ENCODE assay signal across 18 cellular contexts in the genomic region with DNA sequence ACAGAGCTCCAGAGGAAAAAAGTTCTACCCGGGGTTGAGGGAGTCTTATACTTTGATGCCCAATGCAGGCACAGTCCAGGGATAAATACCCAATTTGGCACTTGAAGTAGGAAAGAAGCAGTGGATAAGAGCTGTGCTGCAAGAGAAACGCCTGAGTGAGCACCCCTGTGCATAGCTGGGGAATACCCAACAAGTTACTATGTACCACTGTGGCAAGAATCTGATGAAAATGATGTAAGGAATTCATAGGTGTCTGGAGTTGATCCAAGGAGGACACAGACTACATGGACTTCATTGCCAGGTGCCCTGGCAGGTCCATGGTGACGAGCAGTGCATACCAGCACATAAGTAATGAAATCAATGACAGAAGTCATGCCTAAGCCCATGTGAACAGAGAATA.
DNase-seq lines count a peak whose midpoint lies in the region; ATAC-seq and TF ChIP-seq lines count a peak whose summit lies in the region.
"Had no signal": no experiment of that assay in that cellular context is flagged by ENCODE, and none has a peak within 500 bp of the region (broad histone marks: within the 10 kb centered on the region; RNA-seq: fewer than 3 reads in every experiment).

No MANE protein-coding gene starts in this region.

- H2AFZ ChIP-seq in mammary epithelial cell (ENCODE audit: low read depth, low read length), result no peak overlapping the region
- H2AFZ ChIP-seq: GM23338 had no signal

- dilution Hi-C loops in mammary epithelial cell (cut with HindIII; ENCODE audit: low sequenced_read_pairs), result no loop called here

- in situ Hi-C loops in mammary epithelial cell (cut with MboI; ENCODE audit: low sequenced_read_pairs in 2 of 2), result no loop called here

- H3K36me3 ChIP-seq in mammary epithelial cell (ENCODE audit: insufficient read depth, low read length), result no peaks in the 10 kb centered on the region
- H3K36me3 ChIP-seq: BLaER1 had no signal

- H3K27me3 ChIP-seq in mammary epithelial cell (ENCODE audit: insufficient read depth, low read length), result peaks cover under 1% of the 10 kb centered on the region
- H3K27me3 ChIP-seq: BLaER1 had no signal

- H3K27me3 Mint-ChIP-seq in MCF 10A (ENCODE audit: insufficient read depth, unreplicated experiment), result no peaks in the 10 kb centered on the region
- H3K27me3 Mint-ChIP-seq: CD8-positive, alpha-beta memory T cell; IgD-negative memory B cell had no signal

- 65% methylated on average over 2 of the region's 3 CpGs for WGBS in mammary epithelial cell (ENCODE audit: low coverage, missing lambda C conversion rate)

- DNase-seq in mammary epithelial cell (peak; percentile 0), MCF 10A (ENCODE audit: unreplicated experiment) (no peak), choroid plexus epithelial cell (ENCODE audit: low read depth) (peak; percentile 4), kidney glomerular epithelial cell (lab: John Stamatoyannopoulos, UW) (peak; percentile 7), NCI-H2029 treated with DMSO at 0.1 percent for 48 hours (lab: John Stamatoyannopoulos, UW) (no peak), Right ventricle myocardium inferior (ENCODE audit: missing footprints) (no peak), NCI-H128 (lab: John Stamatoyannopoulos, UW; ENCODE audit: unreplicated experiment) (no peak)
- DNase-seq: AML-193; Caco-2; CD8-positive, alpha-beta memory T cell; DMS53; GF-D8; H9 had no signal

- H3K4me3 ChIP-seq in mammary epithelial cell (replicated peaks in 1 of 3; ENCODE audit: insufficient read depth in 1 of 3, low read depth in 2 of 3, low read length in 3 of 3) (no peak overlapping the region), choroid plexus epithelial cell (ENCODE audit: low read depth, low read length) (no peak overlapping the region)
- H3K4me3 ChIP-seq: BLaER1, GM23338 had no signal

- no peak overlapping the region for H3K4me2 ChIP-seq in mammary epithelial cell (ENCODE audit: insufficient read depth, low read depth, low read length)
- H3K4me2 ChIP-seq: BLaER1, GM23338 had no signal

- H3K9me3 ChIP-seq in mammary epithelial cell (replicated peaks; ENCODE audit: insufficient read depth, low read length), result no peaks in the 10 kb centered on the region
- H3K9me3 ChIP-seq: BLaER1, Caco-2 had no signal

- no peaks in the 10 kb centered on the region for H3K4me1 ChIP-seq in mammary epithelial cell (ENCODE audit: insufficient read depth, low read length)
- H3K4me1 ChIP-seq: BLaER1, Caco-2 had no signal

- BruUV-seq in mammary epithelial cell (replicated peaks; lab: Mats Ljungman, UMichigan) (no TSS peak), MCF 10A (replicated peaks; lab: Mats Ljungman, UMichigan) (no TSS peak)

- H3K9ac ChIP-seq in mammary epithelial cell (ENCODE audit: insufficient read depth, low read length), result no peak overlapping the region
- H3K9ac ChIP-seq: BLaER1 had no signal

- no peaks in the 10 kb centered on the region for H3K9me3 Mint-ChIP-seq in MCF 10A (ENCODE audit: unreplicated experiment)
- H3K9me3 Mint-ChIP-seq: GM23338, H9 had no signal

- H3K4me1 Mint-ChIP-seq in MCF 10A (ENCODE audit: insufficient read depth, unreplicated experiment), result no peaks in the 10 kb centered on the region
- H3K4me1 Mint-ChIP-seq: CD8-positive, alpha-beta memory T cell; IgD-negative memory B cell had no signal

- no peaks in the 10 kb centered on the region for H3K79me2 ChIP-seq in mammary epithelial cell (ENCODE audit: insufficient read depth, low read length)

- POLR2A ChIA-PET in MCF 10A (lab: Yijun Ruan, JAX), result no interaction called here

- TF ChIP-seq CTCF in mammary epithelial cell (conservative IDR thresholded peaks at IDR 0.05 in 1 of 2, IDR thresholded peaks at IDR 0.05 in 1 of 2; ENCODE audit: extremely low read depth in 1 of 2, insufficient read depth in 1 of 2, low read depth in 1 of 2, low read length in 2 of 2) (no peak), MCF 10A (IDR thresholded peaks at IDR 0.05; ENCODE audit: unreplicated experiment) (no peak), choroid plexus epithelial cell (conservative IDR thresholded peaks at IDR 0.05; ENCODE audit: low read depth, low read length) (no peak)

- ATAC-seq in GM18909 (IDR thresholded peaks at IDR 0.05; ENCODE audit: poor library complexity, unreplicated experiment) (no peak), Right ventricle myocardium inferior (no peak)
- ATAC-seq: GM23338 had no signal

- no peaks in the 10 kb centered on the region for H4K20me1 ChIP-seq in mammary epithelial cell (ENCODE audit: insufficient read depth, low read length)
- H4K20me1 ChIP-seq: BLaER1 had no signal

- H3K36me3 Mint-ChIP-seq in MCF 10A (ENCODE audit: insufficient read depth, unreplicated experiment), result no peaks in the 10 kb centered on the region
- H3K36me3 Mint-ChIP-seq: CD8-positive, alpha-beta memory T cell; IgD-negative memory B cell had no signal

- H3K27ac ChIP-seq in mammary epithelial cell (ENCODE audit: insufficient read depth, low read depth, low read length), result no peak overlapping the region
- H3K27ac ChIP-seq: 22Rv1, BLaER1 had no signal

- no peak overlapping the region for H3K27ac Mint-ChIP-seq in MCF 10A (ENCODE audit: low read depth, unreplicated experiment)
- H3K27ac Mint-ChIP-seq: CD8-positive, alpha-beta memory T cell; GM23338; IgD-negative memory B cell had no signal

- CTCF ChIA-PET in mammary epithelial cell (lab: Charles Lee; ENCODE audit: low non-redundant PET) (no interaction called here), MCF 10A (lab: Yijun Ruan, JAX) (interaction anchor here (1.1 kb wide), 1 partner anchor 276 kb away, joined by 3 read pairs; no protein-coding TSS in a partner anchor)

- intact Hi-C loops in mammary epithelial cell (cut with micrococcal nuclease) (no loop called here), MCF 10A (cut with micrococcal nuclease) (no loop called here), Right ventricle myocardium inferior (cut with DNase I) (no loop called here)

- H3K4me3 Mint-ChIP-seq in MCF 10A (ENCODE audit: unreplicated experiment), result no peak overlapping the region
- H3K4me3 Mint-ChIP-seq: CD8-positive, alpha-beta memory T cell; GM23338; H9; IgD-negative memory B cell had no signal

Comparison
In these comparisons a context has a peak if more than half of its experiments do, and no peak if none do; other contexts are left out.
1. DNase-seq: peak in mammary epithelial cell (single experiment), choroid plexus epithelial cell (single experiment) and kidney glomerular epithelial cell (single experiment); none in MCF 10A (single experiment), NCI-H2029 treated with DMSO at 0.1 percent for 48 hours (single experiment), Right ventricle myocardium inferior (single experiment) and NCI-H128 (single experiment).